In the genomic region with DNA sequence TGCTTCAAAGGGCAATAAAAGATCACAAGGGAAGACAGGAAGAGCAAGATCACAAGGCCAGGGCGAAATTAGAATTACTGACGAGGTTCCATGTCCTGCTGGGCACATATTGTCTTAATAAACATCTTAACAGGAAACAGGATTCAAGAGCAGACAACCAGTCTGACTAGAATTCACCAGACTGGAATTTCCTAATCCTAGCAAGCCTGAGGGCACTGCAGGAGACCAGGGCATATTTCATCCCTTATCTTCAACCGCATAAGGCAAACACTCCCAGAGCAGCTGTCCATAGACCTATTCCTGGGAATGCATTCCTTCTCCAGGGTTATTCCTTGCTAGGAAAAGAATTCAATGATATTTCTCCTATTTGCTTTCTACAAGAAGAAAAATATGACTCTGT, we compare ENCODE assay signal across 21 cellular contexts. TPM values are rescaled to one million over a fixed set of nuclear protein-coding genes. Genes with fewer than 3 reads are reported as not detected.
A peak's percentile ranks its signal among the peaks of the same experiment; 100 is the strongest.
DNase-seq lines count a peak whose midpoint lies in the region; ATAC-seq and TF ChIP-seq lines count a peak whose summit lies in the region.
"Had no signal": no experiment of that assay in that cellular context is flagged by ENCODE, and none has a peak within 500 bp of the region (broad histone marks: within the 10 kb centered on the region; RNA-seq: fewer than 3 reads in every experiment).

No MANE protein-coding gene starts in this region.

- DNase-seq in ELF-1 (ENCODE audit: low read depth, low spot score) (peak; percentile 11), SJCRH30 (peak; percentile 2 to 15), epithelial cell of esophagus (ENCODE audit: low read depth) (peak; percentile 36), trophoblast cell (peak; percentile 73 to 77), activated T-cell treated with anti-CD3 and anti-CD28 coated beads for 4 hours (no peak), T-cell (no peak)
- DNase-seq: BE2C; CD4-positive, alpha-beta T cell; DMS79; MV-4-11; NCI-H1417; NCI-H1930; NCI-H446; NCI-H69; OCI-M1 had no signal

- H3K23ac ChIP-seq in trophoblast cell (ENCODE audit: low read length), result no peak overlapping the region

- H4K91ac ChIP-seq in trophoblast cell (ENCODE audit: low read depth, low read length), result no peak overlapping the region

- H3K4me1 ChIP-seq in SJCRH30 (no peaks in the 10 kb centered on the region), trophoblast cell (ENCODE audit: control insufficient read depth in 1 of 2, insufficient read depth in 2 of 2, low read length in 2 of 2) (no peaks in the 10 kb centered on the region)
- H3K4me1 ChIP-seq: BE2C, SJSA1 had no signal

- CTCF ChIA-PET in T-cell (lab: Charles Lee), result no interaction called here

- H2BK5ac ChIP-seq in trophoblast cell (ENCODE audit: low read depth, low read length, poor library complexity), result no peak overlapping the region

- H3K36me3 ChIP-seq in SJCRH30, result no peaks in the 10 kb centered on the region
- no peaks in the 10 kb centered on the region for H3K36me3 ChIP-seq in trophoblast cell (ENCODE audit: control insufficient read depth in 1 of 2, insufficient read depth in 2 of 2, low read length in 2 of 2)
- H3K36me3 ChIP-seq: BE2C, SJSA1 had no signal

- no peak for TF ChIP-seq CTCF in epithelial cell of esophagus (IDR thresholded peaks at IDR 0.05; ENCODE audit: insufficient read depth, low read depth, low read length, missing control alignments)

- no peak overlapping the region for H2AK5ac ChIP-seq in trophoblast cell (ENCODE audit: low read length)

- H3K79me2 ChIP-seq in trophoblast cell (ENCODE audit: control insufficient read depth, insufficient read depth, low read length, poor library complexity), result no peaks in the 10 kb centered on the region

- H3K27ac Mint-ChIP-seq in T-cell, result no peak overlapping the region
- H3K27ac Mint-ChIP-seq: CD4-positive, alpha-beta T cell had no signal

- H3K14ac ChIP-seq in trophoblast cell (ENCODE audit: low read length), result no peak overlapping the region

- H4K8ac ChIP-seq in trophoblast cell (ENCODE audit: low read depth, low read length), result no peak overlapping the region

- H2BK120ac ChIP-seq in trophoblast cell (ENCODE audit: insufficient read depth, low read length, poor library complexity), result no peak overlapping the region

- no peak overlapping the region for H3K4me3 Mint-ChIP-seq in T-cell
- H3K4me3 Mint-ChIP-seq: CD4-positive, alpha-beta T cell had no signal

- no peaks in the 10 kb centered on the region for H3K79me1 ChIP-seq in trophoblast cell (ENCODE audit: low read length)

- ATAC-seq in T-cell (replicated peaks in 1 of 4) (no peak), HG03571 (IDR thresholded peaks at IDR 0.05; ENCODE audit: unreplicated experiment) (no peak), HG03175 (IDR thresholded peaks at IDR 0.05; ENCODE audit: unreplicated experiment) (no peak)

- no CpG with 5 or more reads among the region's 3 CpGs for WGBS in trophoblast cell (ENCODE audit: extremely low coverage, insufficient coverage, insufficient read length)

- H2AFZ ChIP-seq in trophoblast cell (ENCODE audit: insufficient read depth, low read length, poor library complexity), result no peak overlapping the region

- peaks cover 0 to 6% (median 3%) of the 10 kb centered on the region in 3 donors for H3K9me3 Mint-ChIP-seq in T-cell
- H3K9me3 Mint-ChIP-seq: CD4-positive, alpha-beta T cell had no signal

- H3K4me3 ChIP-seq in SJCRH30 (no peak overlapping the region), epithelial cell of esophagus (ENCODE audit: low read length) (no peak overlapping the region), trophoblast cell (ENCODE audit: low read depth, low read length) (no peak overlapping the region)
- H3K4me3 ChIP-seq: SJSA1 had no signal

- H3K9ac ChIP-seq in trophoblast cell (ENCODE audit: low read length), result no peak overlapping the region

- peaks cover 4% of the 10 kb centered on the region; the same call in 1 of the 2 replicates for H3K9me3 ChIP-seq in SJCRH30 (replicated peaks)
- H3K9me3 ChIP-seq in trophoblast cell (ENCODE audit: insufficient read depth, low read depth, low read length), result peaks cover 1% of the 10 kb centered on the region
- H3K9me3 ChIP-seq: BE2C, SJSA1 had no signal

- H3K27ac ChIP-seq in SJCRH30, result peak overlapping the region; percentile 17; the same call in 1 of the 2 replicates
- no peak overlapping the region for H3K27ac ChIP-seq in trophoblast cell (ENCODE audit: low read depth, low read length)
- H3K27ac ChIP-seq: HL-60, SJSA1 had no signal

- no peaks in the 10 kb centered on the region for H3K36me3 Mint-ChIP-seq in T-cell

- no peaks in the 10 kb centered on the region for H3K4me1 Mint-ChIP-seq in T-cell

- no peak overlapping the region for H4K12ac ChIP-seq in trophoblast cell (ENCODE audit: low read depth, low read length)

- H3K4ac ChIP-seq in trophoblast cell (ENCODE audit: low read depth, low read length), result no peak overlapping the region

- POLR2A ChIA-PET in T-cell (lab: Charles Lee), result no interaction called here

- peaks cover 16 to 19% of the 10 kb centered on the region in 2 donors for H3K27me3 Mint-ChIP-seq in T-cell

- no peak overlapping the region for H3K4me2 ChIP-seq in trophoblast cell (ENCODE audit: low read length)

- H3K18ac ChIP-seq in trophoblast cell (ENCODE audit: low read length), result no peak overlapping the region

- H2BK12ac ChIP-seq in trophoblast cell (ENCODE audit: low read length), result no peak overlapping the region

- H3K27me3 ChIP-seq in SJCRH30 (no peaks in the 10 kb centered on the region), trophoblast cell (ENCODE audit: insufficient read depth, low read length) (no peaks in the 10 kb centered on the region)
- H3K27me3 ChIP-seq: BE2C, SJSA1 had no signal

RNA-seq across cellular contexts. Expression of a gene that starts 12.4 kb away (rescaled TPM):
- total RNA-seq in SJCRH30 (2014; rRNA removed; shearing (Covaris generic)), result 0.23 and 0.26 TPM in 2 replicates
- 0.33 and 0.54 TPM in 2 replicates for polyA plus RNA-seq in trophoblast cell (2013)
- total RNA-seq in T-cell, result under 1 TPM in 3 of 5 donors, not detected in 2; 0.16 to 0.58 (median 0.23) TPM
- total RNA-seq: CD4-positive, alpha-beta T cell had no signal

RNA-seq across cellular contexts. Expression of a gene that starts 25.0 kb away (rescaled TPM):
- not detected in 2 replicates for total RNA-seq in SJCRH30 (2014; rRNA removed; shearing (Covaris generic))
- not detected in 2 replicates for polyA plus RNA-seq in trophoblast cell (2013)
- total RNA-seq in T-cell, result not detected
- total RNA-seq: CD4-positive, alpha-beta T cell; LHCN-M2; SJSA1 had no signal
- polyA plus RNA-seq: AG04450 had no signal

Comparison
In these comparisons a context has a peak if more than half of its experiments do, and no peak if none do; other contexts are left out.
1. DNase-seq: peak in ELF-1 (single experiment), SJCRH30 (2 of 2), epithelial cell of esophagus (single experiment) and trophoblast cell (2 of 2); none in activated T-cell treated with anti-CD3 and anti-CD28 coated beads for 4 hours (single experiment) and T-cell (0 of 34).